Comparison of ENCODE assay signal across 21 cellular contexts in the genomic region with DNA sequence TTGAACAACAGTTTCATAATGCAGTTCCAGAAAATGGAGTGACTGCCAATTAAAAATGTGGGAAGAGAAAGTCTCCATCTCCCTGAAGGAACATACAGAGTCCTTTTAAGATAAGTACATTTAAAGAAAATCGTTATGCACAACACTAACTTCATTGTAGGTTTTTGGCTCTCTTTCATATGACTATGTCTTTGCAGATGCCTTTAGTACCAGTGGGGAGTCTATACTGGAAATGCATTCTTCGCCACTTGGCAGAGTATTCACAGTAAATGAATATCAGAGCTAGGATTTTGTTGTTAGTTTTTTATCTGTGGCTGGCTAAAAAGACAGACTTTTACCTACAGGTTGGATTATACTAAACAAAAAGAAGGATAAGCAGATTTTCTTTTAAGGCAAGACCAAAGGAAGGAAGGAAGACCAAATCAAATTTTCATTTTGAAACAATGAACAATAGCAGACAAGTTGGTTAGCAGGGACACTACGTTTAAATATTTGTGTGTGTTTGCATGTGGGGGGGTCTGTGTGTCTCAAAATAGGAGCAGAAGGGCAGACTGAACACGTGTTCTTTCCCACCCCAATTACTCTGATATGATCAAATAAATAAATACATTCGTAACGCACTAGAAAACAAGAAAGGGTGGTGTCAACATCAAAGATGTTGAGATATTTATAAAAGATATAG.
A peak's percentile ranks its signal among the peaks of the same experiment; 100 is the strongest.
DNase-seq lines count a peak whose midpoint lies in the region; ATAC-seq and TF ChIP-seq lines count a peak whose summit lies in the region.
"Had no signal": no experiment of that assay in that cellular context is flagged by ENCODE, and none has a peak within 500 bp of the region (broad histone marks: within the 10 kb centered on the region; RNA-seq: fewer than 3 reads in every experiment).

No MANE protein-coding gene starts in this region.

- no peak overlapping the region for H3K4me3 ChIP-seq in CD8-positive, alpha-beta T cell (ENCODE audit: low read depth, low read length)
- H3K4me3 ChIP-seq in PC-3 (ENCODE audit: low read length), result no peak overlapping the region
- H3K4me3 ChIP-seq: breast epithelium, dorsolateral prefrontal cortex, esophagus muscularis mucosa, Peyer's patch, suprapubic skin had no signal

- H3K4me2 ChIP-seq in PC-3 (ENCODE audit: low read length), result no peak overlapping the region

- no peak for TF ChIP-seq CTCF in CD8-positive, alpha-beta T cell (IDR thresholded peaks at IDR 0.05)
- TF ChIP-seq CTCF in nephron (IDR thresholded peaks at IDR 0.05; ENCODE audit: unreplicated experiment in 3 of 3) (no peak), PC-3 (conservative IDR thresholded peaks at IDR 0.05; ENCODE audit: low read depth, low read length) (no peak)

- no peaks in the 10 kb centered on the region for H3K27me3 ChIP-seq in CD8-positive, alpha-beta T cell (ENCODE audit: insufficient read depth, low read length)
- no peaks in the 10 kb centered on the region for H3K27me3 ChIP-seq in PC-3 (ENCODE audit: low read length)
- H3K27me3 ChIP-seq: breast epithelium, dorsolateral prefrontal cortex, esophagus muscularis mucosa, Peyer's patch, suprapubic skin had no signal

- POLR2A ChIA-PET in CD8-positive, alpha-beta T cell (lab: Charles Lee), result no interaction called here
- POLR2A ChIA-PET in PC-3 (lab: Charles Lee; ENCODE audit: unreplicated experiment), result no interaction called here

- H4K20me1 ChIP-seq in PC-3 (ENCODE audit: low read length), result no peaks in the 10 kb centered on the region

- H3K4me3 Mint-ChIP-seq in CD8-positive, alpha-beta T cell, result no peak overlapping the region
- no peak overlapping the region for H3K4me3 Mint-ChIP-seq in nephron
- H3K4me3 Mint-ChIP-seq: activated CD4-positive, alpha-beta T cell treated with anti-CD3 and anti-CD28 coated beads, Interleukin-2, amount 10 ng/mL, durations not matched to agents 24 days and 14 days; activated naive CD4-positive, alpha-beta T cell treated with anti-CD3 and anti-CD28 coated beads, Interleukin-2, amount 10 ng/mL, durations not matched to agents 7 days and 5 days had no signal

- peaks cover 10% of the 10 kb centered on the region for H3K9me3 Mint-ChIP-seq in CD8-positive, alpha-beta T cell
- peaks cover 10% of the 10 kb centered on the region for H3K9me3 Mint-ChIP-seq in nephron

- H3K27ac Mint-ChIP-seq in CD8-positive, alpha-beta T cell, result peak overlapping the region; percentile 42
- peak overlapping the region in 2 of 3 experiments; percentile 19 to 51 for H3K27ac Mint-ChIP-seq in nephron
- H3K27ac Mint-ChIP-seq: activated CD4-positive, alpha-beta T cell treated with anti-CD3 and anti-CD28 coated beads, Interleukin-2, amount 10 ng/mL, durations not matched to agents 24 days and 14 days; activated naive CD4-positive, alpha-beta T cell treated with anti-CD3 and anti-CD28 coated beads, Interleukin-2, amount 10 ng/mL, durations not matched to agents 7 days and 5 days had no signal

- H3K36me3 Mint-ChIP-seq in CD8-positive, alpha-beta T cell, result peaks cover 8% of the 10 kb centered on the region
- H3K36me3 Mint-ChIP-seq in nephron (ENCODE audit: low read depth), result peaks cover 4% of the 10 kb centered on the region

- H3K9ac ChIP-seq in PC-3 (ENCODE audit: low read length), result no peak overlapping the region

- no peaks in the 10 kb centered on the region for H3K9me3 ChIP-seq in CD8-positive, alpha-beta T cell (ENCODE audit: low read length)
- no peaks in the 10 kb centered on the region for H3K9me3 ChIP-seq in PC-3 (ENCODE audit: low read length)
- H3K9me3 ChIP-seq: breast epithelium, esophagus muscularis mucosa, Peyer's patch, suprapubic skin had no signal

- no peak overlapping the region for H2AFZ ChIP-seq in PC-3 (ENCODE audit: low read length)

- DNase-seq in CD8-positive, alpha-beta T cell, result no peak
- peak; percentile 7 for DNase-seq in NCI-H446 treated with DMSO at 0.1 percent for 48 hours (lab: John Stamatoyannopoulos, UW)
- peak; percentile 8 for DNase-seq in brain pericyte (ENCODE audit: low read depth, low spot score)
- no peak for DNase-seq in CD1c-positive myeloid dendritic cell (ENCODE audit: extremely low spot score)
- DNase-seq in PC-3, result no peak
- DNase-seq: activated CD4-positive, alpha-beta T cell treated with anti-CD3 and anti-CD28 coated beads, Interleukin-2, amount 10 ng/mL, durations not matched to agents 24 days and 14 days; activated CD8-positive, alpha-beta memory T cell treated with anti-CD3 and anti-CD28 coated beads, Interleukin-2, amount 50 U/mL, for 4 hours; activated naive CD4-positive, alpha-beta T cell treated with anti-CD3 and anti-CD28 coated beads, Interleukin-2, amount 10 ng/mL, durations not matched to agents 7 days and 5 days; dorsolateral prefrontal cortex; GDM1; head of caudate nucleus; MV-4-11; NCI-H2029 treated with DMSO at 0.1 percent for 48 hours; Peyer's patch; stimulated activated CD4-positive, alpha-beta T cell treated with anti-CD3 and anti-CD28 coated beads, Interleukin-2, amount 100 ng/mL, for 48 hours had no signal

- no peak for ATAC-seq in CD8-positive, alpha-beta T cell
- ATAC-seq in GM18909 (IDR thresholded peaks at IDR 0.05; ENCODE audit: poor library complexity, unreplicated experiment) (no peak), PC-3 (no peak)

- H3K27me3 Mint-ChIP-seq in CD8-positive, alpha-beta T cell (ENCODE audit: low read depth), result no peaks in the 10 kb centered on the region
- H3K27me3 Mint-ChIP-seq in nephron (ENCODE audit: low read depth), result no peaks in the 10 kb centered on the region
- H3K27me3 Mint-ChIP-seq: activated CD4-positive, alpha-beta T cell treated with anti-CD3 and anti-CD28 coated beads, Interleukin-2, amount 10 ng/mL, durations not matched to agents 24 days and 14 days; activated naive CD4-positive, alpha-beta T cell treated with anti-CD3 and anti-CD28 coated beads, Interleukin-2, amount 10 ng/mL, durations not matched to agents 7 days and 5 days had no signal

- H3F3A ChIP-seq in PC-3 (ENCODE audit: low read length, unreplicated experiment), result no peaks in the 10 kb centered on the region

- no peaks in the 10 kb centered on the region for H3K9me2 ChIP-seq in PC-3 (replicated peaks; ENCODE audit: low read length)

- H3K4me1 ChIP-seq in CD8-positive, alpha-beta T cell (ENCODE audit: insufficient read depth, low read length), result peaks cover 34% of the 10 kb centered on the region
- H3K4me1 ChIP-seq in PC-3 (ENCODE audit: insufficient read depth, low read length), result no peaks in the 10 kb centered on the region
- H3K4me1 ChIP-seq: Peyer's patch had no signal

- intact Hi-C loops in CD8-positive, alpha-beta T cell (cut with DNase I, micrococcal nuclease), result no loop called here
- intact Hi-C loops in PC-3 (cut with micrococcal nuclease), result no loop called here

- no TSS peak for BruUV-seq in PC-3 (replicated peaks; lab: Mats Ljungman, UMichigan)

- no peaks in the 10 kb centered on the region for H3K36me3 ChIP-seq in CD8-positive, alpha-beta T cell (ENCODE audit: insufficient read depth, low read length)
- no peaks in the 10 kb centered on the region for H3K36me3 ChIP-seq in PC-3 (ENCODE audit: low read depth, low read length)
- H3K36me3 ChIP-seq: breast epithelium, esophagus muscularis mucosa, Peyer's patch, suprapubic skin had no signal

- H3K27ac ChIP-seq in CD8-positive, alpha-beta T cell (ENCODE audit: low read depth, low read length), result no peak overlapping the region
- H3K27ac ChIP-seq in PC-3 (ENCODE audit: low read length), result no peak overlapping the region
- H3K27ac ChIP-seq: esophagus muscularis mucosa, HL-60, Peyer's patch, suprapubic skin had no signal

- H3K79me2 ChIP-seq in PC-3 (ENCODE audit: low read length), result no peaks in the 10 kb centered on the region

- H3K4me1 Mint-ChIP-seq in CD8-positive, alpha-beta T cell (ENCODE audit: low read depth), result peaks cover 38% of the 10 kb centered on the region
- H3K4me1 Mint-ChIP-seq in nephron, result peaks cover 11% of the 10 kb centered on the region

- CTCF ChIA-PET in CD8-positive, alpha-beta T cell (lab: Charles Lee), result interaction anchor here (0.8 to 1.9 kb wide), 2 partner anchors 9 to 208 kb away, joined by 3 to 5 read pairs; no protein-coding TSS in a partner anchor
- CTCF ChIA-PET in PC-3 (lab: Charles Lee), result no interaction called here

Comparison
In these comparisons a context has a peak if more than half of its experiments do, and no peak if none do; other contexts are left out.
1. DNase-seq: peak in NCI-H446 treated with DMSO at 0.1 percent for 48 hours (single experiment) and brain pericyte (single experiment); none in CD8-positive, alpha-beta T cell (0 of 7), CD1c-positive myeloid dendritic cell (single experiment) and PC-3 (single experiment).